Comparison of ENCODE assay signal across 9 cellular contexts in the genomic region with DNA sequence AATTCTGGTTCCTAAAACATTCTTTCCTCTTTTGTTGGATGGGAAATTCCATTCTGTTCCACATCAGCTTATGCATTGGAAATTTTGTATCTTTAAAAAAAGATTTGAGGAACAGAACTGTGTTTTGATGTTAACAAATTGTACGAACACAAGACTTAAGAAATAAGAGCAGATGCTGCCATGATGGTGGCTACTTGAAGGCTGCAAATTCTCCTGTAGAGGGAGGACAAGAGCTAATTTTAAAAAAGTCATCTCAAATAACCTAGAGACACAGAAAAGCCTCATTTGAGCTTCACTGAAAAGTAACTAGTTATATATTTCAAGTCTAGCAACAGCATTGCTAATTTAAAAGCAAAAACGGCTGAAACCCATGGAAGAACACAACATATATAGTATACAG. TPM values are rescaled to one million over a fixed set of nuclear protein-coding genes. Genes with fewer than 3 reads are reported as not detected.
DNase-seq lines count a peak whose midpoint lies in the region; ATAC-seq, FAIRE-seq and TF ChIP-seq lines count a peak whose summit lies in the region.
"Had no signal": no experiment of that assay in that cellular context is flagged by ENCODE, and none has a peak within 500 bp of the region (broad histone marks: within the 10 kb centered on the region; RNA-seq: fewer than 3 reads in every experiment).

No MANE protein-coding gene starts in this region.

- no peaks in the 10 kb centered on the region for H3K27me3 ChIP-seq in BJ (ENCODE audit: control insufficient read depth, insufficient read depth, low read length)
- H3K27me3 ChIP-seq: SJSA1 had no signal

- ATAC-seq in HG02678 (IDR thresholded peaks at IDR 0.05; ENCODE audit: unreplicated experiment) (no peak), HG02970 (IDR thresholded peaks at IDR 0.05; ENCODE audit: low FRiP score, unreplicated experiment) (no peak), HG02571 (IDR thresholded peaks at IDR 0.05; ENCODE audit: unreplicated experiment) (no peak)

- CTCF ChIA-PET in BJ (lab: Yijun Ruan, JAX) = interaction anchor here (0.6 to 1.8 kb wide), 3 partner anchors 10 to 1120 kb away, joined by 3 to 11 read pairs (median 3); a partner anchor contains a TSS

- DNase-seq in BJ (ENCODE audit: low read depth) = no peak
- no peak for DNase-seq in H54 (ENCODE audit: insufficient read length, low spot score)
- DNase-seq in inferior parietal cortex (ENCODE audit: extremely low spot score) = peak; percentile 44
- no peak for DNase-seq in nucleus accumbens (lab: John Stamatoyannopoulos, UW)

- POLR2A ChIA-PET in BJ (lab: Charles Lee) = interaction anchor here (0.6 kb wide), 3 partner anchors 26 to 193 kb away, joined by 3 to 11 read pairs (median 4); no protein-coding TSS in a partner anchor

- H3K36me3 ChIP-seq in BJ (ENCODE audit: control insufficient read depth, insufficient read depth, low read length) = 0 out of 2 replicates have a peak, but pooled peaks cover 1% of the 10 kb centered on the region

- H3K4me3 ChIP-seq in BJ (ENCODE audit: low read depth, low read length) = no peak overlapping the region
- H3K4me3 ChIP-seq: SJSA1 had no signal

- no peak for TF ChIP-seq POLR2A in H54 (IDR thresholded peaks at IDR 0.05; ENCODE audit: low read depth, low read length)

- peak; percentile 53 for FAIRE-seq in H54 (lab: Jason Lieb, UNC)
- FAIRE-seq in TTC549 (lab: Jason Lieb, UNC) = peak; percentile 70

- peak; percentile 48 for TF ChIP-seq CTCF in BJ (IDR thresholded peaks at IDR 0.05; ENCODE audit: insufficient read depth, low read depth, low read length)

RNA-seq across cellular contexts. Expression of a gene that starts 29.8 kb away (rescaled TPM):
- polyA plus RNA-seq in BJ (2011; rRNA removed) = 289 and 294 TPM in 2 replicates
- polyA minus RNA-seq in BJ (2011; rRNA and poly(A)+ RNA removed) = 30.9 and 37.8 TPM in 2 replicates

RNA-seq across cellular contexts. Expression of a gene that starts 53.6 kb away (rescaled TPM):
- 13.7 and 15.4 TPM in 2 replicates for polyA plus RNA-seq in BJ (2011; rRNA removed)
- polyA minus RNA-seq in BJ (2011; rRNA and poly(A)+ RNA removed) = 7.6 and 11.3 TPM in 2 replicates
